1 cellular context compared by ENCODE assay signal in the genomic region with DNA sequence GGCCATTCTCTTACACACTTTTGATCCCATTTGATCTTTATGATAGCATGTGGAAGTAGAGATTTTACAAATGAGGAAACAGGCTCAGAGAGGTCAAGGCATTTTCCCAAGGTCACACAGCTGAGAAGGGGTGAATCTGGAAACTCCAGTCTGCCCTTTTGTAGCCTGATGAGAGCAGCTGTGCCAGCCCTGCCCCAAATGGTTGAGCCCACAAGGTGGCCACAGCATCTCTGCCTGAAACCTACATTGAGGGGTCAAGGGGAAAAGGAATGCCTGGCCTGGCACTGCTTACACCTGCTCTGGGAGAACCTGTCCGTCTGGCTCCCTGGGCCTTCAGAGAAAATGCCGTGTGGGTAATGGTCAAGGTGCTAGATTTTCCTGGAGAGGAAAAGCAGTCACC.
TF ChIP-seq lines count a peak whose summit lies in the region.

No MANE protein-coding gene starts in this region.

TF ChIP-seq in K562, 482 proteins besides CTCF, POLR2A, EP300 and RAD21 (continued from another document and continues in another):
- TF ChIP-seq, protein P1, sequence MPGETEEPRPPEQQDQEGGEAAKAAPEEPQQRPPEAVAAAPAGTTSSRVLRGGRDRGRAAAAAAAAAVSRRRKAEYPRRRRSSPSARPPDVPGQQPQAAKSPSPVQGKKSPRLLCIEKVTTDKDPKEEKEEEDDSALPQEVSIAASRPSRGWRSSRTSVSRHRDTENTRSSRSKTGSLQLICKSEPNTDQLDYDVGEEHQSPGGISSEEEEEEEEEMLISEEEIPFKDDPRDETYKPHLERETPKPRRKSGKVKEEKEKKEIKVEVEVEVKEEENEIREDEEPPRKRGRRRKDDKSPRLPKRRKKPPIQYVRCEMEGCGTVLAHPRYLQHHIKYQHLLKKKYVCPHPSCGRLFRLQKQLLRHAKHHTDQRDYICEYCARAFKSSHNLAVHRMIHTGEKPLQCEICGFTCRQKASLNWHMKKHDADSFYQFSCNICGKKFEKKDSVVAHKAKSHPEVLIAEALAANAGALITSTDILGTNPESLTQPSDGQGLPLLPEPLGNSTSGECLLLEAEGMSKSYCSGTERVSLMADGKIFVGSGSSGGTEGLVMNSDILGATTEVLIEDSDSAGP (CRISPR knock-in tag; IDR thresholded peaks at IDR 0.05) = no peak
- peak; percentile 51; the same call in 1 of the 2 replicates for TF ChIP-seq ADNP (tag; IDR thresholded peaks at IDR 0.05)
- TF ChIP-seq, protein P2, sequence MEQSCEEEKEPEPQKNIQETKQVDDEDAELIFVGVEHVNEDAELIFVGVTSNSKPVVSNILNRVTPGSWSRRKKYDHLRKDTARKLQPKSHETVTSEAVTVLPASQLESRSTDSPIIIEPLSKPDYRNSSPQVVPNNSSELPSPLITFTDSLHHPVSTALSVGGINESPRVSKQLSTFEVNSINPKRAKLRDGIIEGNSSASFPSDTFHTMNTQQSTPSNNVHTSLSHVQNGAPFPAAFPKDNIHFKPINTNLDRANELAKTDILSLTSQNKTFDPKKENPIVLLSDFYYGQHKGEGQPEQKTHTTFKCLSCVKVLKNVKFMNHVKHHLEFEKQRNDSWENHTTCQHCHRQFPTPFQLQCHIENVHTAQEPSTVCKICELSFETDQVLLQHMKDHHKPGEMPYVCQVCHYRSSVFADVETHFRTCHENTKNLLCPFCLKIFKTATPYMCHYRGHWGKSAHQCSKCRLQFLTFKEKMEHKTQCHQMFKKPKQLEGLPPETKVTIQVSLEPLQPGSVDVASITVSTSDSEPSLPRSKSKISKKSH (CRISPR knock-in tag; IDR thresholded peaks at IDR 0.05) = no peak
- TF ChIP-seq CHCHD3 (CRISPR knock-in tag; IDR thresholded peaks at IDR 0.05) = no peak
- TF ChIP-seq RBM25 (IDR thresholded peaks at IDR 0.05; ENCODE audit: low read depth, low read length, severe bottlenecking) = peak; percentile 92
- TF ChIP-seq XRCC3 (IDR thresholded peaks at IDR 0.05) = no peak
- TF ChIP-seq POLR2B (IDR thresholded peaks at IDR 0.05; ENCODE audit: low read depth, partially characterized antibody) = no peak
- TF ChIP-seq, protein P3, sequence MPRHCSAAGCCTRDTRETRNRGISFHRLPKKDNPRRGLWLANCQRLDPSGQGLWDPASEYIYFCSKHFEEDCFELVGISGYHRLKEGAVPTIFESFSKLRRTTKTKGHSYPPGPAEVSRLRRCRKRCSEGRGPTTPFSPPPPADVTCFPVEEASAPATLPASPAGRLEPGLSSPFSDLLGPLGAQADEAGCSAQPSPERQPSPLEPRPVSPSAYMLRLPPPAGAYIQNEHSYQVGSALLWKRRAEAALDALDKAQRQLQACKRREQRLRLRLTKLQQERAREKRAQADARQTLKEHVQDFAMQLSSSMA (CRISPR knock-in tag; IDR thresholded peaks at IDR 0.05) = no peak
- TF ChIP-seq, protein P4, sequence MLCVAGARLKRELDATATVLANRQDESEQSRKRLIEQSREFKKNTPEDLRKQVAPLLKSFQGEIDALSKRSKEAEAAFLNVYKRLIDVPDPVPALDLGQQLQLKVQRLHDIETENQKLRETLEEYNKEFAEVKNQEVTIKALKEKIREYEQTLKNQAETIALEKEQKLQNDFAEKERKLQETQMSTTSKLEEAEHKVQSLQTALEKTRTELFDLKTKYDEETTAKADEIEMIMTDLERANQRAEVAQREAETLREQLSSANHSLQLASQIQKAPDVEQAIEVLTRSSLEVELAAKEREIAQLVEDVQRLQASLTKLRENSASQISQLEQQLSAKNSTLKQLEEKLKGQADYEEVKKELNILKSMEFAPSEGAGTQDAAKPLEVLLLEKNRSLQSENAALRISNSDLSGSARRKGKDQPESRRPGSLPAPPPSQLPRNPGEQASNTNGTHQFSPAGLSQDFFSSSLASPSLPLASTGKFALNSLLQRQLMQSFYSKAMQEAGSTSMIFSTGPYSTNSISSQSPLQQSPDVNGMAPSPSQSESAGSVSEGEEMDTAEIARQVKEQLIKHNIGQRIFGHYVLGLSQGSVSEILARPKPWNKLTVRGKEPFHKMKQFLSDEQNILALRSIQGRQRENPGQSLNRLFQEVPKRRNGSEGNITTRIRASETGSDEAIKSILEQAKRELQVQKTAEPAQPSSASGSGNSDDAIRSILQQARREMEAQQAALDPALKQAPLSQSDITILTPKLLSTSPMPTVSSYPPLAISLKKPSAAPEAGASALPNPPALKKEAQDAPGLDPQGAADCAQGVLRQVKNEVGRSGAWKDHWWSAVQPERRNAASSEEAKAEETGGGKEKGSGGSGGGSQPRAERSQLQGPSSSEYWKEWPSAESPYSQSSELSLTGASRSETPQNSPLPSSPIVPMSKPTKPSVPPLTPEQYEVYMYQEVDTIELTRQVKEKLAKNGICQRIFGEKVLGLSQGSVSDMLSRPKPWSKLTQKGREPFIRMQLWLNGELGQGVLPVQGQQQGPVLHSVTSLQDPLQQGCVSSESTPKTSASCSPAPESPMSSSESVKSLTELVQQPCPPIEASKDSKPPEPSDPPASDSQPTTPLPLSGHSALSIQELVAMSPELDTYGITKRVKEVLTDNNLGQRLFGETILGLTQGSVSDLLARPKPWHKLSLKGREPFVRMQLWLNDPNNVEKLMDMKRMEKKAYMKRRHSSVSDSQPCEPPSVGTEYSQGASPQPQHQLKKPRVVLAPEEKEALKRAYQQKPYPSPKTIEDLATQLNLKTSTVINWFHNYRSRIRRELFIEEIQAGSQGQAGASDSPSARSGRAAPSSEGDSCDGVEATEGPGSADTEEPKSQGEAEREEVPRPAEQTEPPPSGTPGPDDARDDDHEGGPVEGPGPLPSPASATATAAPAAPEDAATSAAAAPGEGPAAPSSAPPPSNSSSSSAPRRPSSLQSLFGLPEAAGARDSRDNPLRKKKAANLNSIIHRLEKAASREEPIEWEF (CRISPR knock-in tag; IDR thresholded peaks at IDR 0.05) = no peak
- TF ChIP-seq HNRNPL (IDR thresholded peaks at IDR 0.05; ENCODE audit: low read depth, low read length) = no peak
- no peak for TF ChIP-seq BMI1 (IDR thresholded peaks at IDR 0.05; ENCODE audit: low read length)
- no peak for TF ChIP-seq PHF8 (IDR thresholded peaks at IDR 0.05; ENCODE audit: borderline replicate concordance, low read length)
- TF ChIP-seq TBL1XR1 (IDR thresholded peaks at IDR 0.05; ENCODE audit: low read length in 2 of 2) = no peak
- TF ChIP-seq BCOR (IDR thresholded peaks at IDR 0.05) = peak; percentile 84
- TF ChIP-seq MED1 (CRISPR knock-in tag; IDR thresholded peaks at IDR 0.05; ENCODE audit: borderline replicate concordance) = no peak
- TF ChIP-seq, protein P5, sequence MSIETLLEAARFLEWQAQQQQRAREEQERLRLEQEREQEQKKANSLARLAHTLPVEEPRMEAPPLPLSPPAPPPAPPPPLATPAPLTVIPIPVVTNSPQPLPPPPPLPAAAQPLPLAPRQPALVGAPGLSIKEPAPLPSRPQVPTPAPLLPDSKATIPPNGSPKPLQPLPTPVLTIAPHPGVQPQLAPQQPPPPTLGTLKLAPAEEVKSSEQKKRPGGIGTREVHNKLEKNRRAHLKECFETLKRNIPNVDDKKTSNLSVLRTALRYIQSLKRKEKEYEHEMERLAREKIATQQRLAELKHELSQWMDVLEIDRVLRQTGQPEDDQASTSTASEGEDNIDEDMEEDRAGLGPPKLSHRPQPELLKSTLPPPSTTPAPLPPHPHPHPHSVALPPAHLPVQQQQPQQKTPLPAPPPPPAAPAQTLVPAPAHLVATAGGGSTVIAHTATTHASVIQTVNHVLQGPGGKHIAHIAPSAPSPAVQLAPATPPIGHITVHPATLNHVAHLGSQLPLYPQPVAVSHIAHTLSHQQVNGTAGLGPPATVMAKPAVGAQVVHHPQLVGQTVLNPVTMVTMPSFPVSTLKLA (conservative IDR thresholded peaks at IDR 0.05) = no peak
- TF ChIP-seq PYGO2 (tag; IDR thresholded peaks at IDR 0.05) = no peak
- TF ChIP-seq ZNF696 (CRISPR knock-in tag; conservative IDR thresholded peaks at IDR 0.05) = no peak
- no peak for TF ChIP-seq ZNF3 (CRISPR knock-in tag; IDR thresholded peaks at IDR 0.05)
- TF ChIP-seq ZFP30 (CRISPR knock-in tag; IDR thresholded peaks at IDR 0.05; ENCODE audit: borderline replicate concordance) = no peak
- TF ChIP-seq, protein P6, sequence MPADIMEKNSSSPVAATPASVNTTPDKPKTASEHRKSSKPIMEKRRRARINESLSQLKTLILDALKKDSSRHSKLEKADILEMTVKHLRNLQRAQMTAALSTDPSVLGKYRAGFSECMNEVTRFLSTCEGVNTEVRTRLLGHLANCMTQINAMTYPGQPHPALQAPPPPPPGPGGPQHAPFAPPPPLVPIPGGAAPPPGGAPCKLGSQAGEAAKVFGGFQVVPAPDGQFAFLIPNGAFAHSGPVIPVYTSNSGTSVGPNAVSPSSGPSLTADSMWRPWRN (IDR thresholded peaks at IDR 0.05; ENCODE audit: low read depth) = no peak
- TF ChIP-seq GTF2A2 (tag; IDR thresholded peaks at IDR 0.05) = no peak
- TF ChIP-seq, protein P7, sequence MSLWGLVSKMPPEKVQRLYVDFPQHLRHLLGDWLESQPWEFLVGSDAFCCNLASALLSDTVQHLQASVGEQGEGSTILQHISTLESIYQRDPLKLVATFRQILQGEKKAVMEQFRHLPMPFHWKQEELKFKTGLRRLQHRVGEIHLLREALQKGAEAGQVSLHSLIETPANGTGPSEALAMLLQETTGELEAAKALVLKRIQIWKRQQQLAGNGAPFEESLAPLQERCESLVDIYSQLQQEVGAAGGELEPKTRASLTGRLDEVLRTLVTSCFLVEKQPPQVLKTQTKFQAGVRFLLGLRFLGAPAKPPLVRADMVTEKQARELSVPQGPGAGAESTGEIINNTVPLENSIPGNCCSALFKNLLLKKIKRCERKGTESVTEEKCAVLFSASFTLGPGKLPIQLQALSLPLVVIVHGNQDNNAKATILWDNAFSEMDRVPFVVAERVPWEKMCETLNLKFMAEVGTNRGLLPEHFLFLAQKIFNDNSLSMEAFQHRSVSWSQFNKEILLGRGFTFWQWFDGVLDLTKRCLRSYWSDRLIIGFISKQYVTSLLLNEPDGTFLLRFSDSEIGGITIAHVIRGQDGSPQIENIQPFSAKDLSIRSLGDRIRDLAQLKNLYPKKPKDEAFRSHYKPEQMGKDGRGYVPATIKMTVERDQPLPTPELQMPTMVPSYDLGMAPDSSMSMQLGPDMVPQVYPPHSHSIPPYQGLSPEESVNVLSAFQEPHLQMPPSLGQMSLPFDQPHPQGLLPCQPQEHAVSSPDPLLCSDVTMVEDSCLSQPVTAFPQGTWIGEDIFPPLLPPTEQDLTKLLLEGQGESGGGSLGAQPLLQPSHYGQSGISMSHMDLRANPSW (CRISPR knock-in tag; IDR thresholded peaks at IDR 0.05) = no peak
- no peak for TF ChIP-seq SMARCE1 (IDR thresholded peaks at IDR 0.05)
- TF ChIP-seq, protein P8, sequence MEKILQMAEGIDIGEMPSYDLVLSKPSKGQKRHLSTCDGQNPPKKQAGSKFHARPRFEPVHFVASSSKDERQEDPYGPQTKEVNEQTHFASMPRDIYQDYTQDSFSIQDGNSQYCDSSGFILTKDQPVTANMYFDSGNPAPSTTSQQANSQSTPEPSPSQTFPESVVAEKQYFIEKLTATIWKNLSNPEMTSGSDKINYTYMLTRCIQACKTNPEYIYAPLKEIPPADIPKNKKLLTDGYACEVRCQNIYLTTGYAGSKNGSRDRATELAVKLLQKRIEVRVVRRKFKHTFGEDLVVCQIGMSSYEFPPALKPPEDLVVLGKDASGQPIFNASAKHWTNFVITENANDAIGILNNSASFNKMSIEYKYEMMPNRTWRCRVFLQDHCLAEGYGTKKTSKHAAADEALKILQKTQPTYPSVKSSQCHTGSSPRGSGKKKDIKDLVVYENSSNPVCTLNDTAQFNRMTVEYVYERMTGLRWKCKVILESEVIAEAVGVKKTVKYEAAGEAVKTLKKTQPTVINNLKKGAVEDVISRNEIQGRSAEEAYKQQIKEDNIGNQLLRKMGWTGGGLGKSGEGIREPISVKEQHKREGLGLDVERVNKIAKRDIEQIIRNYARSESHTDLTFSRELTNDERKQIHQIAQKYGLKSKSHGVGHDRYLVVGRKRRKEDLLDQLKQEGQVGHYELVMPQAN (IDR thresholded peaks at IDR 0.05; ENCODE audit: borderline replicate concordance) = no peak
- TF ChIP-seq TFAM (CRISPR knock-in tag; conservative IDR thresholded peaks at IDR 0.05) = no peak
- TF ChIP-seq, protein P9, sequence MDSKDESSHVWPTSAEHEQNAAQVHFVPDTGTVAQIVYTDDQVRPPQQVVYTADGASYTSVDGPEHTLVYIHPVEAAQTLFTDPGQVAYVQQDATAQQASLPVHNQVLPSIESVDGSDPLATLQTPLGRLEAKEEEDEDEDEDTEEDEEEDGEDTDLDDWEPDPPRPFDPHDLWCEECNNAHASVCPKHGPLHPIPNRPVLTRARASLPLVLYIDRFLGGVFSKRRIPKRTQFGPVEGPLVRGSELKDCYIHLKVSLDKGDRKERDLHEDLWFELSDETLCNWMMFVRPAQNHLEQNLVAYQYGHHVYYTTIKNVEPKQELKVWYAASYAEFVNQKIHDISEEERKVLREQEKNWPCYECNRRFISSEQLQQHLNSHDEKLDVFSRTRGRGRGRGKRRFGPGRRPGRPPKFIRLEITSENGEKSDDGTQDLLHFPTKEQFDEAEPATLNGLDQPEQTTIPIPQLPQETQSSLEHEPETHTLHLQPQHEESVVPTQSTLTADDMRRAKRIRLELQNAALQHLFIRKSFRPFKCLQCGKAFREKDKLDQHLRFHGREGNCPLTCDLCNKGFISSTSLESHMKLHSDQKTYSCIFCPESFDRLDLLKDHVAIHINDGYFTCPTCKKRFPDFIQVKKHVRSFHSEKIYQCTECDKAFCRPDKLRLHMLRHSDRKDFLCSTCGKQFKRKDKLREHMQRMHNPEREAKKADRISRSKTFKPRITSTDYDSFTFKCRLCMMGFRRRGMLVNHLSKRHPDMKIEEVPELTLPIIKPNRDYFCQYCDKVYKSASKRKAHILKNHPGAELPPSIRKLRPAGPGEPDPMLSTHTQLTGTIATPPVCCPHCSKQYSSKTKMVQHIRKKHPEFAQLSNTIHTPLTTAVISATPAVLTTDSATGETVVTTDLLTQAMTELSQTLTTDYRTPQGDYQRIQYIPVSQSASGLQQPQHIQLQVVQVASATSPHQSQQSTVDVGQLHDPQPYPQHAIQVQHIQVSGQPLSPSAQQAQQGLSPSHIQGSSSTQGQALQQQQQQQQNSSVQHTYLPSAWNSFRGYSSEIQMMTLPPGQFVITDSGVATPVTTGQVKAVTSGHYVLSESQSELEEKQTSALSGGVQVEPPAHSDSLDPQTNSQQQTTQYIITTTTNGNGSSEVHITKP (IDR thresholded peaks at IDR 0.05; ENCODE audit: partially characterized antibody) = no peak
- TF ChIP-seq POU5F1 (IDR thresholded peaks at IDR 0.05; ENCODE audit: borderline replicate concordance, low read depth, low read length, partially characterized antibody) = no peak
- TF ChIP-seq SMARCA5 (IDR thresholded peaks at IDR 0.05) = peak; percentile 66
- no peak for TF ChIP-seq ARNT (IDR thresholded peaks at IDR 0.05)
- TF ChIP-seq ESRRA (IDR thresholded peaks at IDR 0.05; ENCODE audit: borderline replicate concordance, low read depth) = no peak
- no peak for TF ChIP-seq ZC3H4 (CRISPR knock-in tag; IDR thresholded peaks at IDR 0.05; ENCODE audit: borderline replicate concordance)
- no peak for TF ChIP-seq PML (IDR thresholded peaks at IDR 0.05; ENCODE audit: low read length)
- TF ChIP-seq ZFP36 (IDR thresholded peaks at IDR 0.05; ENCODE audit: low read depth, low read length, partially characterized antibody) = peak; percentile 81
- no peak for TF ChIP-seq ZNF699 (CRISPR knock-in tag; IDR thresholded peaks at IDR 0.05; ENCODE audit: insufficient replicate concordance)
- no peak for TF ChIP-seq SAFB2 (IDR thresholded peaks at IDR 0.05; ENCODE audit: borderline replicate concordance, low read depth, low read length, severe bottlenecking)
- TF ChIP-seq NCOA1 (IDR thresholded peaks at IDR 0.05; ENCODE audit: low read depth) = no peak
- no peak for TF ChIP-seq HNRNPLL (IDR thresholded peaks at IDR 0.05; ENCODE audit: low read depth, low read length, poor library complexity, severe bottlenecking)
